8 cellular contexts compared by ENCODE assay signal in the genomic region with DNA sequence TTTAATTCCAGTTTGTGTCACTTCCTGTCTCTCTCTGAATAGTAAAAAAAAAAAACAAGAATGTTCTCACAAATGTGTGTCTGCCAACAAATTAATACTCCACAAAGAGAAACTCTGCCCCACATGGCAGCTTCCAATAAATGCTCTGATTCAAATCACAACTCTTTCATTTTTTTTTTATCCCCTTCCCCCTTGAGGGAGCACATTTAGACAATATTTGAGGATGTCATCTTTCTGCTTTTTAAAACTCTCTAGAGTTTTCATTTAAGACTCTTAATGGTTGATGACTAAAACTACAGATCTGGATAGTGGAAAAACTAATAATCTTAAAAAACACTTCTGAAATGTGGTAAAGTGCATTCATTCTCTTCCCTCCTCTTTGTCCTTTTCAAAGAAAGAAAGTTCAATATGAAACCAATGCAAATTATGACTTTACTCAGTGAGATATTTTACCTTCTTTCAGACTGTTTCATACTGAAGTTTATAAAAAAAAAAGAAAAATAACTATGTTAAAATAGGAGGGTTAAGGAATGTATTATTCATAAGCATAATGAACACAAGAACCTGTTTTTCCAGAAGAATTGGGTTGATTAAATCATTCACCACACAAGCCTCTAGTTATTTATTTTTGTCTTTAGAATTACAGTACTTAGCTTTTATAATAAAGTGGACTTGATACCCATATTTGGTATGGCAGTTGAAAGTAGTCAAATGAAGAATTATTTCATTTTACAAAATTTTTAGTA. TPM values are rescaled to one million over a fixed set of nuclear protein-coding genes. Genes with fewer than 3 reads are reported as not detected.
A peak's percentile ranks its signal among the peaks of the same experiment; 100 is the strongest.
DNase-seq lines count a peak whose midpoint lies in the region; ATAC-seq, FAIRE-seq and TF ChIP-seq lines count a peak whose summit lies in the region.

No MANE protein-coding gene starts in this region.

- peaks cover 23 to 70% of the 10 kb centered on the region in 2 donors for H3K36me3 Mint-ChIP-seq in activated naive CD4-positive, alpha-beta T cell treated with anti-CD3 and anti-CD28 coated beads, Interleukin-2, amount 50 U/mL, for 72 hours
- H3K36me3 Mint-ChIP-seq in stimulated activated naive CD8-positive, alpha-beta T cell treated with anti-CD3 and anti-CD28 coated beads, Interleukin-15, Interleukin-2, amounts not matched to agents 100 ng/mL and 50 ng/mL, for 24 hours (ENCODE audit: low read depth) = peaks cover 70% of the 10 kb centered on the region

- no peak for DNase-seq in activated naive CD4-positive, alpha-beta T cell treated with anti-CD3 and anti-CD28 coated beads, Interleukin-2, amount 50 U/mL, for 72 hours (ENCODE audit: low spot score in 2 of 2)
- DNase-seq in right atrium auricular region (ENCODE audit: low spot score) (no peak), NCI-H1436 (lab: John Stamatoyannopoulos, UW) (no peak), iPS-NIHi11 (ENCODE audit: low spot score) (no peak)

- H3K27ac ChIP-seq in right atrium auricular region = peak overlapping the region; percentile 59 to 61

- H3K4me1 ChIP-seq in right atrium auricular region = peaks cover 0 to 21% of the 10 kb centered on the region in 2 donors

- no peaks in the 10 kb centered on the region for H3K36me3 ChIP-seq in right atrium auricular region

- H3K9me3 ChIP-seq in right atrium auricular region = no peaks in the 10 kb centered on the region

- ATAC-seq in GM18870 (IDR thresholded peaks at IDR 0.05; ENCODE audit: unreplicated experiment) (peak; percentile 50), HG03432 (IDR thresholded peaks at IDR 0.05; ENCODE audit: unreplicated experiment) (peak; percentile 68)
- ATAC-seq in activated naive CD4-positive, alpha-beta T cell treated with anti-CD3 and anti-CD28 coated beads, Interleukin-2, amount 50 U/mL, for 72 hours = peak; percentile 74 to 85

- peaks cover 76% of the 10 kb centered on the region for H3K4me1 Mint-ChIP-seq in stimulated activated naive CD8-positive, alpha-beta T cell treated with anti-CD3 and anti-CD28 coated beads, Interleukin-15, Interleukin-2, amounts not matched to agents 100 ng/mL and 50 ng/mL, for 24 hours (ENCODE audit: low read depth)

- FAIRE-seq in A204.1 (lab: Jason Lieb, UNC) = peak; percentile 35

- H3K4me3 ChIP-seq in right atrium auricular region = no peak overlapping the region

- peak in 1 of 2 donors; percentile 17 for TF ChIP-seq CTCF in right atrium auricular region (IDR thresholded peaks at IDR 0.05)

- H3K27ac Mint-ChIP-seq in activated naive CD4-positive, alpha-beta T cell treated with anti-CD3 and anti-CD28 coated beads, Interleukin-2, amount 50 U/mL, for 72 hours = peak overlapping the region; percentile 94 to 98
- H3K27ac Mint-ChIP-seq in stimulated activated naive CD8-positive, alpha-beta T cell treated with anti-CD3 and anti-CD28 coated beads, Interleukin-15, Interleukin-2, amounts not matched to agents 100 ng/mL and 50 ng/mL, for 24 hours = peak overlapping the region; percentile 98

- H3K9me3 Mint-ChIP-seq in activated naive CD4-positive, alpha-beta T cell treated with anti-CD3 and anti-CD28 coated beads, Interleukin-2, amount 50 U/mL, for 72 hours = no peaks in the 10 kb centered on the region
- no peaks in the 10 kb centered on the region for H3K9me3 Mint-ChIP-seq in stimulated activated naive CD8-positive, alpha-beta T cell treated with anti-CD3 and anti-CD28 coated beads, Interleukin-15, Interleukin-2, amounts not matched to agents 100 ng/mL and 50 ng/mL, for 24 hours

- H3K27me3 ChIP-seq in right atrium auricular region = no peaks in the 10 kb centered on the region

- H3K4me3 Mint-ChIP-seq in stimulated activated naive CD8-positive, alpha-beta T cell treated with anti-CD3 and anti-CD28 coated beads, Interleukin-15, Interleukin-2, amounts not matched to agents 100 ng/mL and 50 ng/mL, for 24 hours = peak overlapping the region; percentile 72

- no peaks in the 10 kb centered on the region for H3K27me3 Mint-ChIP-seq in stimulated activated naive CD8-positive, alpha-beta T cell treated with anti-CD3 and anti-CD28 coated beads, Interleukin-15, Interleukin-2, amounts not matched to agents 100 ng/mL and 50 ng/mL, for 24 hours

RNA-seq across cellular contexts. Expression of a gene that starts 42.4 kb away (rescaled TPM):
- 10 to 100 TPM; 52.1 to 95.4 TPM for total RNA-seq in activated naive CD4-positive, alpha-beta T cell treated with anti-CD3 and anti-CD28 coated beads, Interleukin-2, amount 50 U/mL, for 72 hours
- 10 to 100 TPM; 37.9 to 53.4 TPM for total RNA-seq in right atrium auricular region
